ENCODE assay signal across 24 cellular contexts in the genomic region with DNA sequence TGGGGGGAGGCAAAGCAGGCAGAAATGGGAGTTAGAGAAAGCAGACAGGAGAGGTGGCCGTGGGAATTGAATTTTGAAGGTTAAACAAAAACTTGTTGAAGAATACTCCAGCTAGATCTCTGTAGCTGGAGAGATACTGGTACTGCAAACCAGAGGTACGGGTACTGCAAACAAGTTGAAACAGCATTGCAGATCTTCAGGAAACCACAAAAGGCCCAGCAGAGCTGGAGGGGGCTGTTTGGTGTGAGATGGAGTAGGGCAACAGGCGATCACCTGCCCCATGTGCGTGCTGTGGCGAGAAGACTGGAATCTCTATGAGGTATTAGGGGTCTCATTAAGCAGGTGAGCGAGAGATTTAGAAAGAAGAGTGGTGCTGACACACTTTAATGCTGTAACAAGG.
"Had no signal": no experiment of that assay in that cellular context is flagged by ENCODE, and none has a peak within 500 bp of the region (broad histone marks: within the 10 kb centered on the region; RNA-seq: fewer than 3 reads in every experiment).

No MANE protein-coding gene starts in this region.

- H3K9me3 ChIP-seq: colonic mucosa, esophagus muscularis mucosa, gastrocnemius medialis, heart left ventricle, left lung, lower lobe of right lung, mucosa of descending colon had no signal

- H3K36me3 ChIP-seq: colonic mucosa, esophagus muscularis mucosa, gastrocnemius medialis, heart left ventricle, left lung, lower lobe of right lung had no signal

- H3K36me3 Mint-ChIP-seq: immature natural killer cell, mesothelial cell of epicardium, naive B cell had no signal

- H3K79me2 ChIP-seq: hepatocyte had no signal

- H2AFZ ChIP-seq: hepatocyte had no signal

- H3K4me2 ChIP-seq: hepatocyte had no signal

- H3K4me1 ChIP-seq: colonic mucosa, esophagus muscularis mucosa, gastrocnemius medialis, heart left ventricle, left lung, lower lobe of right lung had no signal

- H3K4me1 Mint-ChIP-seq: endodermal cell, immature natural killer cell, mesothelial cell of epicardium, naive B cell had no signal

- H3K27me3 ChIP-seq: colonic mucosa, esophagus muscularis mucosa, gastrocnemius medialis, heart left ventricle, hepatocyte had no signal

- H3K9me3 Mint-ChIP-seq: dendritic cell treated with granulocyte-macrophage colony-stimulating factor and Interleukin-4, amounts not matched to agents 40 ng/mL and 50 ng/mL, for 4 days; effector memory CD8-positive, alpha-beta T cell; endodermal cell; mesothelial cell of epicardium had no signal

- FAIRE-seq: endometrium had no signal

- H3K4me3 ChIP-seq: colonic mucosa, esophagus muscularis mucosa, gastrocnemius medialis, heart left ventricle, hepatocyte, left lung, lower lobe of right lung, mucosa of descending colon had no signal

- H3K27ac ChIP-seq: colonic mucosa, esophagus muscularis mucosa, gastrocnemius medialis, heart left ventricle, hepatocyte, left lung, lower lobe of right lung had no signal

- ATAC-seq: effector memory CD8-positive, alpha-beta T cell; gastrocnemius medialis; heart left ventricle; left cardiac atrium; left lung; left ventricle myocardium superior; lower lobe of right lung; mucosa of descending colon had no signal

- DNase-seq: colonic mucosa; cortex of kidney; effector CD8-positive, alpha-beta T cell; effector memory CD8-positive, alpha-beta T cell; endodermal cell; foreskin melanocyte; gastrocnemius medialis; glutamatergic neuron; heart left ventricle; hypothalamus; immature natural killer cell; islet precursor cell; left cardiac atrium; left lung; left ventricle myocardium superior; lower lobe of right lung; mesenchymal stem cell; mucosa of descending colon; naive B cell had no signal

- H3K4me3 Mint-ChIP-seq: dendritic cell treated with granulocyte-macrophage colony-stimulating factor and Interleukin-4, amounts not matched to agents 40 ng/mL and 50 ng/mL, for 4 days; effector memory CD8-positive, alpha-beta T cell; endodermal cell; immature natural killer cell; mesothelial cell of epicardium had no signal

- H3K27ac Mint-ChIP-seq: dendritic cell treated with granulocyte-macrophage colony-stimulating factor and Interleukin-4, amounts not matched to agents 40 ng/mL and 50 ng/mL, for 4 days; effector memory CD8-positive, alpha-beta T cell; endodermal cell; immature natural killer cell; mesothelial cell of epicardium; naive B cell had no signal
